9 cellular contexts compared by ENCODE assay signal in the genomic region with DNA sequence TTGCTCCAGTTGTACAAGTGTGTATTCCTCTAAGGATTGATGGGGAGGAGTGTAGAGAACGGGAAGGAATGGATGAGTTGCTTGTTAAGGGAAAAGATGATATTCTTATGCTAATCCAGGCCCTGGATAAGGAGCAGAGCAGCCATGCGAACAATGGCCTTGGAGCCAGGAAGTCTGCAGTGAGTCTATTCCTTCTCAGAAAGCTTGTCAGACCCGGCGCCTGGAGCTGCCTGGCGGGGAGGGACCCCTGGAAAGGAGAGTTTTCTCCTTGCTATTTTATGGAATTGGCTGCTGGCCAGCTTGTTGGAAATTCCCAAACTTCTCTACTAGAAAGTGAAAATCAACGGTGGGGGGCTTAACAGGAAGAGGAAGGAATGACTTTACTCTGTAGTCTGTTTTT.
A peak's percentile ranks its signal among the peaks of the same experiment; 100 is the strongest.
DNase-seq lines count a peak whose midpoint lies in the region; ATAC-seq and TF ChIP-seq lines count a peak whose summit lies in the region.
"Had no signal": no experiment of that assay in that cellular context is flagged by ENCODE, and none has a peak within 500 bp of the region (broad histone marks: within the 10 kb centered on the region; RNA-seq: fewer than 3 reads in every experiment).

No MANE protein-coding gene starts in this region.

- TF ChIP-seq CTCF in ascending aorta (IDR thresholded peaks at IDR 0.05) (no peak), lower leg skin (IDR thresholded peaks at IDR 0.05) (no peak)

- peaks cover 7% of the 10 kb centered on the region; the same call in 1 of the 2 replicates for H3K36me3 ChIP-seq in HUES6 (ENCODE audit: control insufficient read depth, insufficient read depth, low read length)
- H3K36me3 ChIP-seq in ascending aorta: no peaks in the 10 kb centered on the region
- H3K36me3 ChIP-seq in iPS-20b (ENCODE audit: insufficient read depth, low read depth, low read length): peaks cover 7% of the 10 kb centered on the region; the same call in 1 of the 2 replicates

- H3K27me3 ChIP-seq in HUES6 (ENCODE audit: control insufficient read depth, insufficient read depth, low read length) (no peaks in the 10 kb centered on the region), ascending aorta (no peaks in the 10 kb centered on the region), iPS-20b (ENCODE audit: insufficient read depth, low read length) (no peaks in the 10 kb centered on the region)

- peaks cover 82% of the 10 kb centered on the region for H3K4me1 ChIP-seq in HUES6 (ENCODE audit: control insufficient read depth, insufficient read depth, low read length)
- peaks cover 0 to 33% of the 10 kb centered on the region in 2 donors for H3K4me1 ChIP-seq in ascending aorta
- H3K4me1 ChIP-seq in iPS-20b (ENCODE audit: insufficient read depth, low read length): peaks cover 70% of the 10 kb centered on the region

- H3K9me3 ChIP-seq in HUES6 (ENCODE audit: control insufficient read depth, insufficient read depth, low read depth, low read length): no peaks in the 10 kb centered on the region
- H3K9me3 ChIP-seq in ascending aorta: no peaks in the 10 kb centered on the region
- no peaks in the 10 kb centered on the region for H3K9me3 ChIP-seq in iPS-20b (ENCODE audit: insufficient read depth, low read depth, low read length)

- peak overlapping the region; percentile 68 for H3K9ac ChIP-seq in HUES6 (ENCODE audit: low read length)
- H3K9ac ChIP-seq in iPS-20b (ENCODE audit: low read depth, low read length): peak overlapping the region; percentile 44; the same call in 1 of the 2 replicates

- H3K4me3 ChIP-seq in HUES6 (ENCODE audit: low read depth, low read length): peak overlapping the region; percentile 4; the same call in 1 of the 2 replicates
- no peak overlapping the region for H3K4me3 ChIP-seq in ascending aorta
- H3K4me3 ChIP-seq in iPS-20b (ENCODE audit: low read length): peak overlapping the region; percentile 32; the same call in 1 of the 2 replicates
- no peak overlapping the region for H3K4me3 ChIP-seq in lower leg skin (ENCODE audit: low read depth, poor library complexity, severe bottlenecking)

- DNase-seq in ascending aorta (ENCODE audit: low spot score in 2 of 2) (peak in 1 of 2 donors; percentile 67), smooth muscle cell of the brain vasculature (ENCODE audit: low read depth, low spot score) (peak; percentile 73), lower leg skin (ENCODE audit: low spot score in 2 of 2) (no peak)
- DNase-seq in activated CD4-positive, alpha-beta T cell treated with anti-CD3 and anti-CD28 coated beads, Interleukin-2, amount 50 U/mL, for 1 hour: no peak
- DNase-seq: KG1 had no signal

- peak overlapping the region; percentile 89 for H3K27ac ChIP-seq in HUES6 (ENCODE audit: low read depth, low read length)
- peak overlapping the region; percentile 68 to 70 for H3K27ac ChIP-seq in ascending aorta
- peak overlapping the region; percentile 83 for H3K27ac ChIP-seq in iPS-20b (ENCODE audit: low read length)
- H3K27ac ChIP-seq: VCaP had no signal

- ATAC-seq in GM18511 (IDR thresholded peaks at IDR 0.05; ENCODE audit: unreplicated experiment): no peak

- no peak for TF ChIP-seq POLR2A in lower leg skin (IDR thresholded peaks at IDR 0.05)

- 35 to 43% methylated on average over 6 of the region's 6 CpGs for WGBS in lower leg skin, 2 donors

- intact Hi-C loops in ascending aorta (cut with DNase I): loop anchor here (5.0 kb wide), 1 partner anchor 36 kb away; no protein-coding TSS in a partner anchor
- intact Hi-C loops in lower leg skin (cut with DNase I; ENCODE audit: low total_unique reads): no loop called here

Comparison
In these comparisons a context has a peak if more than half of its experiments do, and no peak if none do; other contexts are left out.
1. H3K4me3 ChIP-seq: peak in HUES6 (single experiment) and iPS-20b (single experiment); none in ascending aorta (0 of 2) and lower leg skin (single experiment).
2. Peak in every context shown above with its lines, with median percentiles within 50 percentile points of each other: H3K27ac ChIP-seq.